ENCODE assay signal across 13 cellular contexts in genomic region chr2:121635371-121635770, GRCh38. TPM values are rescaled to one million over a fixed set of nuclear protein-coding genes. Genes with fewer than 3 reads are reported as not detected.
DNase-seq lines count a peak whose midpoint lies in the region; ATAC-seq and TF ChIP-seq lines count a peak whose summit lies in the region.
"Had no signal": no experiment of that assay in that cellular context is flagged by ENCODE, and none has a peak within 500 bp of the region (broad histone marks: within the 10 kb centered on the region; RNA-seq: fewer than 3 reads in every experiment).

No MANE protein-coding gene starts in this region.

- CTCF ChIA-PET in PC-9 (lab: Charles Lee): interaction anchor here (0.9 kb wide), 1 partner anchor 103 kb away, joined by 5 read pairs; no protein-coding TSS in a partner anchor

- H3K4me3 ChIP-seq in left ventricle myocardium inferior (no peak overlapping the region), PC-9 (no peak overlapping the region), fibroblast of mammary gland (ENCODE audit: control insufficient read depth, low read depth, low read length) (no peak overlapping the region), thyroid gland (replicated peaks in 1 of 3) (no peak overlapping the region)

- 61 to 63% methylated on average over 1 of the region's 1 CpG for WGBS in thyroid gland, 2 donors

- TF ChIP-seq POLR2A in thyroid gland (IDR thresholded peaks at IDR 0.05): no peak

- no peak overlapping the region for H3K4me2 ChIP-seq in PC-9

- H3K27ac ChIP-seq in left ventricle myocardium inferior (replicated peaks) (peak overlapping the region; percentile 80), PC-9 (peak overlapping the region; percentile 66; the same call in 1 of the 2 replicates), thyroid gland (peak overlapping the region; percentile 60 to 97 (median 83))

- intact Hi-C loops in left ventricle myocardium inferior (cut with micrococcal nuclease) (no loop called here), cardiac septum (cut with DNase I) (no loop called here), PC-9 (cut with micrococcal nuclease; ENCODE audit: unreplicated experiment) (loop anchor here (2.0 kb wide), 1 partner anchor 39 kb away; no protein-coding TSS in a partner anchor), thyroid gland (cut with DNase I) (no loop called here)

- H3K4me1 Mint-ChIP-seq in stimulated activated naive B cell treated with anti-CD40 and anti-IgM and Interleukin-4, amounts not matched to agents 10 μg/mL and 1 μg/mL and 100 μg/mL, for 72 hours: peaks cover 19 to 22% of the 10 kb centered on the region in 2 donors

- peaks cover 22 to 39% of the 10 kb centered on the region in 2 donors for H3K36me3 Mint-ChIP-seq in stimulated activated naive B cell treated with anti-CD40 and anti-IgM and Interleukin-4, amounts not matched to agents 10 μg/mL and 1 μg/mL and 100 μg/mL, for 72 hours

- no peak for DNase-seq in left ventricle myocardium inferior
- DNase-seq in cardiac septum (ENCODE audit: low spot score): no peak
- no peak for DNase-seq in PC-9
- peak; percentile 53 for DNase-seq in fibroblast of mammary gland (ENCODE audit: low read depth)
- no peak for DNase-seq in thyroid gland
- DNase-seq in stimulated activated naive B cell treated with anti-CD40 and anti-IgM and Interleukin-4, amounts not matched to agents 10 μg/mL and 1 μg/mL and 100 μg/mL, for 72 hours: no peak
- no peak for DNase-seq in AML-193 (lab: John Stamatoyannopoulos, UW)
- DNase-seq in NK-92 (lab: John Stamatoyannopoulos, UW; ENCODE audit: unreplicated experiment): no peak
- DNase-seq: activated CD4-positive, CD25-positive, alpha-beta regulatory T cell; activated naive CD4-positive, alpha-beta T cell treated with anti-CD3 and anti-CD28 coated beads, Interleukin-2, amount 50 U/mL, for 16 hours; effector memory CD8-positive, alpha-beta T cell; stimulated activated CD4-positive, alpha-beta T cell treated with anti-CD3 and anti-CD28 coated beads, Interleukin-4, amount 100 ng/mL, for 24 hours had no signal

- H3K79me2 ChIP-seq in PC-9 (ENCODE audit: low read depth): peaks cover 82% of the 10 kb centered on the region

- H3K4me3 Mint-ChIP-seq in stimulated activated naive B cell treated with anti-CD40 and anti-IgM and Interleukin-4, amounts not matched to agents 10 μg/mL and 1 μg/mL and 100 μg/mL, for 72 hours: no peak overlapping the region
- H3K4me3 Mint-ChIP-seq: effector memory CD8-positive, alpha-beta T cell; type B pancreatic cell had no signal

- peaks cover 0 to 7% of the 10 kb centered on the region in 2 donors for H3K9me3 Mint-ChIP-seq in stimulated activated naive B cell treated with anti-CD40 and anti-IgM and Interleukin-4, amounts not matched to agents 10 μg/mL and 1 μg/mL and 100 μg/mL, for 72 hours
- H3K9me3 Mint-ChIP-seq: effector memory CD8-positive, alpha-beta T cell had no signal

- H2AFZ ChIP-seq in PC-9: no peak overlapping the region

- H3F3A ChIP-seq in PC-9 (ENCODE audit: insufficient read depth, low read depth): peaks cover 21% of the 10 kb centered on the region

- peaks cover 11% of the 10 kb centered on the region; the same call in 1 of the 2 replicates for H4K20me1 ChIP-seq in PC-9 (ENCODE audit: insufficient read depth)

- TF ChIP-seq CTCF in left ventricle myocardium inferior (IDR thresholded peaks at IDR 0.05; ENCODE audit: borderline replicate concordance) (no peak), PC-9 (conservative IDR thresholded peaks at IDR 0.05) (no peak), fibroblast of mammary gland (conservative IDR thresholded peaks at IDR 0.05; ENCODE audit: control insufficient read depth, insufficient read depth, low read depth, low read length) (no peak), thyroid gland (IDR thresholded peaks at IDR 0.05) (no peak)

- no peak overlapping the region for H3K27ac Mint-ChIP-seq in stimulated activated naive B cell treated with anti-CD40 and anti-IgM and Interleukin-4, amounts not matched to agents 10 μg/mL and 1 μg/mL and 100 μg/mL, for 72 hours
- H3K27ac Mint-ChIP-seq: type B pancreatic cell had no signal

- H3K36me3 ChIP-seq in left ventricle myocardium inferior (peaks cover 7% of the 10 kb centered on the region), PC-9 (ENCODE audit: low read depth) (0 out of 2 replicates have a peak, but pooled peaks cover 3% of the 10 kb centered on the region), thyroid gland (no peaks in the 10 kb centered on the region)

- peaks cover 10% of the 10 kb centered on the region for H3K9me3 ChIP-seq in left ventricle myocardium inferior (replicated peaks)
- H3K9me3 ChIP-seq in PC-9 (ENCODE audit: insufficient read depth, low read depth): peaks cover 4% of the 10 kb centered on the region; the same call in 1 of the 2 replicates
- no peaks in the 10 kb centered on the region for H3K9me3 ChIP-seq in thyroid gland

- H3K27me3 ChIP-seq in left ventricle myocardium inferior (ENCODE audit: low read depth) (no peaks in the 10 kb centered on the region), PC-9 (ENCODE audit: insufficient read depth, low read depth) (no peaks in the 10 kb centered on the region), thyroid gland (no peaks in the 10 kb centered on the region)

- ATAC-seq in stimulated activated naive B cell treated with anti-CD40 and anti-IgM and Interleukin-4, amounts not matched to agents 10 μg/mL and 1 μg/mL and 100 μg/mL, for 72 hours (replicated peaks): no peak
- ATAC-seq: effector memory CD8-positive, alpha-beta T cell had no signal

- POLR2A ChIA-PET in PC-9 (lab: Charles Lee; ENCODE audit: unreplicated experiment): no interaction called here

- H3K27me3 Mint-ChIP-seq in stimulated activated naive B cell treated with anti-CD40 and anti-IgM and Interleukin-4, amounts not matched to agents 10 μg/mL and 1 μg/mL and 100 μg/mL, for 72 hours: no peaks in the 10 kb centered on the region
- H3K27me3 Mint-ChIP-seq: effector memory CD8-positive, alpha-beta T cell; type B pancreatic cell had no signal

- no peaks in the 10 kb centered on the region for H3K9me2 ChIP-seq in PC-9 (ENCODE audit: insufficient read depth)

- H3K4me1 ChIP-seq in left ventricle myocardium inferior (peaks cover 50% of the 10 kb centered on the region), PC-9 (replicated peaks; ENCODE audit: insufficient read depth) (peaks cover 19% of the 10 kb centered on the region), thyroid gland (peaks cover 36 to 38% of the 10 kb centered on the region in 2 donors)

- no TSS peak for BruUV-seq in PC-9 (replicated peaks; lab: Mats Ljungman, UMichigan)

RNA-seq across cellular contexts. Expression of gene CLASP1, which starts 13.9 kb away (rescaled TPM):
- total RNA-seq in left ventricle myocardium inferior (60.1 TPM), cardiac septum (66.1 TPM), PC-9 (2021) (61.8 and 83.5 TPM in 2 replicates), thyroid gland (100 to 1,000 TPM in 2 of 4 donors, 10 to 100 TPM in 2; 69.3 to 110 (median 98.3) TPM)
